ENCODE assay signal across 8 cellular contexts in genomic region chr19:57191141-57192063, GRCh38. TPM values are rescaled to one million over a fixed set of nuclear protein-coding genes. Genes with fewer than 3 reads are reported as not detected.
DNase-seq lines count a peak whose midpoint lies in the region; ATAC-seq and TF ChIP-seq lines count a peak whose summit lies in the region.

TSS of gene ZNF264 (plus strand) at chr19:57191500. CDS start at chr19:57191914, 414 bp downstream.

- peaks cover 55% of the 10 kb centered on the region for H3K9me3 Mint-ChIP-seq in nephron progenitor cell
- H3K9me3 Mint-ChIP-seq in stimulated activated naive CD8-positive, alpha-beta T cell treated with anti-CD3 and anti-CD28 coated beads, Interleukin-15, Interleukin-2, amounts not matched to agents 100 ng/mL and 50 ng/mL, for 24 hours: peaks cover 24% of the 10 kb centered on the region

- no peaks in the 10 kb centered on the region for H3K4me1 ChIP-seq in KMS-11 (ENCODE audit: low read depth, poor library complexity, severe bottlenecking)

- POLR2A ChIA-PET in RWPE1 (lab: Yijun Ruan, JAX; ENCODE audit: low non-redundant PET): interaction anchor here (0.5 kb wide), 1 partner anchor 129 kb away, joined by 3 read pairs; the partner anchor contains the start of gene ZNF543

- no peak for TF ChIP-seq CTCF in KMS-11 (conservative IDR thresholded peaks at IDR 0.05; ENCODE audit: low read depth, low read length)
- TF ChIP-seq CTCF in RWPE1 (conservative IDR thresholded peaks at IDR 0.05; ENCODE audit: low read depth): no peak
- no peak for TF ChIP-seq CTCF in fibroblast of villous mesenchyme (IDR thresholded peaks at IDR 0.05; ENCODE audit: insufficient read depth, low read depth, low read length)
- TF ChIP-seq CTCF in nephron progenitor cell (IDR thresholded peaks at IDR 0.05): no peak

- H4K20me1 ChIP-seq in KMS-11 (ENCODE audit: insufficient read depth): no peaks in the 10 kb centered on the region

- peak; percentile 67 for DNase-seq in DMS79 (lab: John Stamatoyannopoulos, UW)
- DNase-seq in RWPE1 (ENCODE audit: low spot score): peak; percentile 81
- peak; percentile 69 for DNase-seq in activated gamma-delta T cell (lab: John Stamatoyannopoulos, UW)
- peak; percentile 88 for DNase-seq in fibroblast of villous mesenchyme (ENCODE audit: low read depth)
- DNase-seq in nephron progenitor cell: peak; percentile 87

- H3K36me3 Mint-ChIP-seq in nephron progenitor cell (ENCODE audit: low read depth): peaks cover 66% of the 10 kb centered on the region
- peaks cover 64% of the 10 kb centered on the region for H3K36me3 Mint-ChIP-seq in stimulated activated naive CD8-positive, alpha-beta T cell treated with anti-CD3 and anti-CD28 coated beads, Interleukin-15, Interleukin-2, amounts not matched to agents 100 ng/mL and 50 ng/mL, for 24 hours (ENCODE audit: low read depth)

- H3K27ac Mint-ChIP-seq in nephron progenitor cell: peak within 1 kb of the TSS; percentile 93
- H3K27ac Mint-ChIP-seq in stimulated activated naive CD8-positive, alpha-beta T cell treated with anti-CD3 and anti-CD28 coated beads, Interleukin-15, Interleukin-2, amounts not matched to agents 100 ng/mL and 50 ng/mL, for 24 hours: peak within 1 kb of the TSS; percentile 95

- peak within 1 kb of the TSS; percentile 35; the same call in 1 of the 2 replicates for H3K9ac ChIP-seq in KMS-11

- H3K79me2 ChIP-seq in KMS-11 (ENCODE audit: insufficient read depth, low read depth): no peaks in the 10 kb centered on the region

- peak; percentile 92 for ATAC-seq in GM21619 (IDR thresholded peaks at IDR 0.05; ENCODE audit: unreplicated experiment)

- H3K27me3 ChIP-seq in KMS-11 (ENCODE audit: insufficient read depth, low read depth): no peaks in the 10 kb centered on the region

- CTCF ChIA-PET in RWPE1 (lab: Yijun Ruan, JAX): no interaction called here

- peak within 1 kb of the TSS; percentile 42; the same call in 1 of the 2 replicates for H3K4me2 ChIP-seq in KMS-11

- peaks cover 27% of the 10 kb centered on the region for H3K4me1 Mint-ChIP-seq in nephron progenitor cell
- peaks cover 40% of the 10 kb centered on the region for H3K4me1 Mint-ChIP-seq in stimulated activated naive CD8-positive, alpha-beta T cell treated with anti-CD3 and anti-CD28 coated beads, Interleukin-15, Interleukin-2, amounts not matched to agents 100 ng/mL and 50 ng/mL, for 24 hours (ENCODE audit: low read depth)

- H3K4me3 ChIP-seq in KMS-11 (IDR thresholded peaks at IDR 0.05; ENCODE audit: insufficient read depth, low read depth, low read length): no peak within 1 kb of the TSS
- peak within 1 kb of the TSS; percentile 98 for H3K4me3 ChIP-seq in fibroblast of villous mesenchyme (ENCODE audit: low read depth, low read length)

- H3K27me3 Mint-ChIP-seq in nephron progenitor cell (ENCODE audit: low read depth, poor library complexity): peaks cover 13% of the 10 kb centered on the region
- peaks cover 6% of the 10 kb centered on the region for H3K27me3 Mint-ChIP-seq in stimulated activated naive CD8-positive, alpha-beta T cell treated with anti-CD3 and anti-CD28 coated beads, Interleukin-15, Interleukin-2, amounts not matched to agents 100 ng/mL and 50 ng/mL, for 24 hours

- peak within 1 kb of the TSS; percentile 92 for H2AFZ ChIP-seq in KMS-11 (ENCODE audit: low read depth)

- H3K27ac ChIP-seq in KMS-11 (peak within 1 kb of the TSS; percentile 32; the same call in 1 of the 2 replicates), RWPE1 (peak within 1 kb of the TSS; percentile 84)

- peak within 1 kb of the TSS; percentile 97 for H3K4me3 Mint-ChIP-seq in nephron progenitor cell
- peak within 1 kb of the TSS; percentile 89 for H3K4me3 Mint-ChIP-seq in stimulated activated naive CD8-positive, alpha-beta T cell treated with anti-CD3 and anti-CD28 coated beads, Interleukin-15, Interleukin-2, amounts not matched to agents 100 ng/mL and 50 ng/mL, for 24 hours

- H3K36me3 ChIP-seq in KMS-11 (ENCODE audit: insufficient read depth): no peaks in the 10 kb centered on the region

RNA-seq across cellular contexts. Expression of gene ZNF264, which starts in this region (rescaled TPM):
- 25.5 and 25.8 TPM in 2 replicates for total RNA-seq in fibroblast of villous mesenchyme
